28 cellular contexts compared by ENCODE assay signal in the genomic region with DNA sequence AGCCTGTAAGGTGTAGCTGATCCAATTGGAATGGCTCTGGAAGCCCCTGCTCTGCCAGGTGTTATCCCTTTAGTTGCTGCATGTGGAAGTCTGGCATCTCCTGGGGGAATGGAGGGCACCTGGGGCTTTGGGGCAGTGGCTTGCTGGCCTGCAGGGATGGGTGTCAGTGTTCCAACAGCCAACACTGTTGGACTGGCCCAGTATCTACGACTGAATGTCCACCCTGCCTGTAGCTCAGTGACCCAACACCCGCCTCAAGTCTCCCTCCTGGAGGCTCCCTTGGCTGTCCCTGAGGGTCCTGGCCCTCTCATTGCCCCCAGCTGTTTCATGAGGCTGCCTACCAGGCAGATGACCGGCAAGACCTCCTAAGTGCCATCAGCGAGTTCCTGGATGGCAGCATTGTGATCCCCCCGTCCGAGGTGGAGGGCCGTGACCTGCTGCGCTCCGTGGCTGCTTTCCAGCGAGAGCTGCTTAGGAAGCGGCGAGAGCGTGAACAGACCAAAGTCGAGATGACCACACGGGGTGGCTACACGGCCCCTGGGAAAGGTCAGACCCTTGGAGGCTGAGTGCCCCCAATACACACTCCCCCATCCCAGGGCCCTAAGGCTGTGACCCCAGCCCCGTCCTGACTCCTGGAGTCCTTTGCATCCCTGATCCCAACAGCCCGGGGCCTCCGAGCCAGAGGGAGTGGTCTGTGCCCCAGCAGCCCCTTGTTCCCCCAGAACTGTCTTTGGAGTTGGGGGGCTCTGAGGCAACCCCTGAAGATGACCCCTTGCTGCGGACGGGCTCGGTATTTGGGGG. TPM values are rescaled to one million over a fixed set of nuclear protein-coding genes. Genes with fewer than 3 reads are reported as not detected.
DNase-seq lines count a peak whose midpoint lies in the region; ATAC-seq and TF ChIP-seq lines count a peak whose summit lies in the region.
"Had no signal": no experiment of that assay in that cellular context is flagged by ENCODE, and none has a peak within 500 bp of the region (broad histone marks: within the 10 kb centered on the region; RNA-seq: fewer than 3 reads in every experiment).

No MANE protein-coding gene starts in this region.

- H4K8ac ChIP-seq in IMR-90 (ENCODE audit: low read depth in 2 of 2, low read length in 2 of 2), result no peak overlapping the region

- WGBS in IMR-90 (ENCODE audit: extremely low coverage in 2 of 2, insufficient read length in 1 of 2), 2 experiments, result 71% methylated on average over 5 of the region's 22 CpGs; no CpG with 5 or more reads in 1 of the 2 experiments
- 70% methylated on average over 22 of the region's 22 CpGs for WGBS in right cardiac atrium
- 68 to 84% (median 82%) methylated on average over 4 to 22 of the region's 22 CpGs for WGBS in spleen, 5 donors

- H3K4me1 ChIP-seq in IMR-90 (ENCODE audit: control insufficient read depth, insufficient read depth, low read length) (no peaks in the 10 kb centered on the region; the same call in 1 of the 2 replicates), right cardiac atrium (ENCODE audit: control insufficient read depth, insufficient read depth, low read length) (no peaks in the 10 kb centered on the region), spleen (peaks cover 0 to 8% (median 0%) of the 10 kb centered on the region in 6 donors)

- H2AFZ ChIP-seq in IMR-90 (replicated peaks; ENCODE audit: low read length, poor library complexity), result peak overlapping the region; percentile 35
- H2AFZ ChIP-seq: parathyroid adenoma, PC-9 had no signal

- H3K27me3 ChIP-seq in IMR-90 (ENCODE audit: control insufficient read depth, insufficient read depth, low read length), result no peaks in the 10 kb centered on the region
- H3K27me3 ChIP-seq in right cardiac atrium (ENCODE audit: control insufficient read depth, insufficient read depth), result no peaks in the 10 kb centered on the region
- H3K27me3 ChIP-seq in spleen (replicated peaks in 1 of 7), result peaks cover 0 to 75% (median 6%) of the 10 kb centered on the region in 7 donors
- H3K27me3 ChIP-seq: BLaER1 treated with 17β-estradiol and CSF1 and Interleukin-3, amounts not matched to agents 10 nM and 100 nM; dorsolateral prefrontal cortex had no signal

- H3K4me2 ChIP-seq in IMR-90 (ENCODE audit: low read depth, low read length), result no peak overlapping the region
- H3K4me2 ChIP-seq: BLaER1 treated with 17β-estradiol and CSF1 and Interleukin-3, amounts not matched to agents 10 nM and 100 nM; PC-9 had no signal

- no peak overlapping the region for H3K23ac ChIP-seq in IMR-90 (ENCODE audit: low read depth, low read length)

- H3K9me3 ChIP-seq in IMR-90 (ENCODE audit: control insufficient read depth, insufficient read depth, low read length) (no peaks in the 10 kb centered on the region), right cardiac atrium (ENCODE audit: control insufficient read depth, low read length) (no peaks in the 10 kb centered on the region), spleen (no peaks in the 10 kb centered on the region)
- H3K9me3 ChIP-seq: BLaER1 treated with 17β-estradiol and CSF1 and Interleukin-3, amounts not matched to agents 10 nM and 100 nM had no signal

- H2BK5ac ChIP-seq in IMR-90 (ENCODE audit: low read depth, low read length, poor library complexity, severe bottlenecking), result no peak overlapping the region

- H2BK20ac ChIP-seq in IMR-90 (ENCODE audit: low read depth, low read length), result no peak overlapping the region

- DNase-seq in GM13977 (ENCODE audit: low spot score) (peak; percentile 23), IMR-90 (no peak), right cardiac atrium (no peak), spleen (peak; percentile 52), HK-2 (ENCODE audit: unreplicated experiment) (no peak)
- DNase-seq: activated CD4-positive, alpha-beta T cell treated with anti-CD3 and anti-CD28 coated beads, Interleukin-2, amount 50 U/mL, for 48 hours; activated CD8-positive, alpha-beta memory T cell treated with anti-CD3 and anti-CD28 coated beads, Interleukin-2, amount 50 U/mL, for 4 hours; activated naive CD4-positive, alpha-beta T cell treated with anti-CD3 and anti-CD28 coated beads, Interleukin-2, amount 10 ng/mL, durations not matched to agents 7 days and 5 days; amniotic stem cell; cerebellar nuclear complex; DMS53; immature natural killer cell; Karpas-422; mesenchymal stem cell; NCI-H1417; NCI-H2081; NCI-H2227 treated with DMSO at 0.1 percent for 48 hours; PC-9; stimulated activated CD4-positive, alpha-beta T cell treated with anti-CD3 and anti-CD28 coated beads, Interleukin-4, amount 100 ng/mL, for 24 hours; trophoblast cell had no signal

- H4K5ac ChIP-seq in IMR-90 (ENCODE audit: low read depth, low read length), result no peak overlapping the region

- no peak overlapping the region for H3K14ac ChIP-seq in IMR-90 (replicated peaks; ENCODE audit: low read depth, low read length)

- no peak overlapping the region for H3K18ac ChIP-seq in IMR-90 (ENCODE audit: low read depth, low read length)

- H3K36me3 ChIP-seq in IMR-90 (ENCODE audit: control insufficient read depth, insufficient read depth, low read length) (peaks cover 5% of the 10 kb centered on the region; the same call in 1 of the 2 replicates), spleen (no peaks in the 10 kb centered on the region)
- H3K36me3 ChIP-seq: BLaER1 treated with 17β-estradiol and CSF1 and Interleukin-3, amounts not matched to agents 10 nM and 100 nM had no signal

- H2AK5ac ChIP-seq in IMR-90 (ENCODE audit: low read depth, low read length), result no peak overlapping the region

- CTCF ChIA-PET in IMR-90 (lab: Yijun Ruan, JAX), result no interaction called here

- TF ChIP-seq CTCF in GM13977 (IDR thresholded peaks at IDR 0.05; ENCODE audit: extremely low read depth, insufficient read depth, missing control alignments) (no peak), IMR-90 (conservative IDR thresholded peaks at IDR 0.05; ENCODE audit: low read depth, low read length) (no peak), spleen (IDR thresholded peaks at IDR 0.05 in 8 of 11, conservative IDR thresholded peaks at IDR 0.05 in 3 of 11) (no peak)

- in situ Hi-C loops in GM13977 (cut with MboI; ENCODE audit: low pct_unique_long_range_greater_than_20kb, low sequenced_read_pairs, unreplicated experiment) (no loop called here), IMR-90 (cut with MboI; ENCODE audit: low sequenced_read_pairs) (no loop called here)

- POLR2A ChIA-PET in IMR-90 (lab: Charles Lee; ENCODE audit: unreplicated experiment), result no interaction called here

- H3K79me1 ChIP-seq in IMR-90 (ENCODE audit: low read depth in 1 of 2, low read length in 2 of 2), result no peaks in the 10 kb centered on the region

- dilution Hi-C loops in IMR-90 (cut with HindIII; ENCODE audit: low sequenced_read_pairs, unreplicated experiment), result no loop called here

- no peak overlapping the region for H3K56ac ChIP-seq in IMR-90 (ENCODE audit: extremely low read depth, insufficient read depth, low read length)

- no peak overlapping the region for H4K91ac ChIP-seq in IMR-90 (ENCODE audit: insufficient read depth, low read depth, low read length)

- TF ChIP-seq RAD21 in IMR-90 (IDR thresholded peaks at IDR 0.05; ENCODE audit: low read length), result no peak

- H2BK120ac ChIP-seq in IMR-90 (ENCODE audit: low read depth, low read length), result no peak overlapping the region

- H3K27ac ChIP-seq in IMR-90 (ENCODE audit: insufficient read depth, low read length), result no peak overlapping the region
- peak overlapping the region; percentile 1 for H3K27ac ChIP-seq in right cardiac atrium (ENCODE audit: low read length)
- H3K27ac ChIP-seq in spleen, result no peak overlapping the region
- H3K27ac ChIP-seq: BLaER1 treated with 17β-estradiol and CSF1 and Interleukin-3, amounts not matched to agents 10 nM and 100 nM; dorsolateral prefrontal cortex; parathyroid adenoma; PC-9 had no signal

- H4K20me1 ChIP-seq in IMR-90 (ENCODE audit: insufficient read depth, low read length), result no peaks in the 10 kb centered on the region; the same call in 1 of the 2 replicates

- H3K9ac ChIP-seq in IMR-90 (ENCODE audit: low read depth, low read length), result no peak overlapping the region
- H3K9ac ChIP-seq: BLaER1 treated with 17β-estradiol and CSF1 and Interleukin-3, amounts not matched to agents 10 nM and 100 nM; parathyroid adenoma had no signal

- TF ChIP-seq POLR2A in IMR-90 (IDR thresholded peaks at IDR 0.05; ENCODE audit: low read depth, low read length) (no peak), spleen (IDR thresholded peaks at IDR 0.05) (no peak)

- intact Hi-C loops in IMR-90 (cut with micrococcal nuclease), result no loop called here
- intact Hi-C loops in right cardiac atrium (cut with DNase I), result no loop called here
- intact Hi-C loops in spleen (cut with DNase I; ENCODE audit: low total_unique reads), result no loop called here

- no peak overlapping the region for H3K4ac ChIP-seq in IMR-90 (ENCODE audit: low read depth, low read length)

- H3K4me3 ChIP-seq in IMR-90 (ENCODE audit: insufficient read depth, low read depth, low read length) (no peak overlapping the region), right cardiac atrium (ENCODE audit: low read length) (no peak overlapping the region), spleen (no peak overlapping the region)
- H3K4me3 ChIP-seq: BLaER1 treated with 17β-estradiol and CSF1 and Interleukin-3, amounts not matched to agents 10 nM and 100 nM; dorsolateral prefrontal cortex; PC-9 had no signal

- H2BK15ac ChIP-seq in IMR-90 (ENCODE audit: low read depth, low read length), result no peak overlapping the region

- BruUV-seq in IMR-90 (replicated peaks; lab: Mats Ljungman, UMichigan), result no TSS peak

- no peak overlapping the region for H2AK9ac ChIP-seq in IMR-90 (replicated peaks; ENCODE audit: low read depth, low read length, poor library complexity)

- no peaks in the 10 kb centered on the region for H3K9me1 ChIP-seq in IMR-90 (ENCODE audit: insufficient read depth, low read length)

- ATAC-seq in IMR-90 (ENCODE audit: low read depth) (no peak), right cardiac atrium (no peak), GM21360 (IDR thresholded peaks at IDR 0.05; ENCODE audit: unreplicated experiment) (no peak), GM21737 (IDR thresholded peaks at IDR 0.05; ENCODE audit: unreplicated experiment) (no peak)
- ATAC-seq: activated CD4-positive, CD25-positive, alpha-beta regulatory T cell treated with anti-CD3 and anti-CD28 coated beads, Interleukin-2, amount 50 U/mL, for 24 hours; activated T-helper 17 cell treated with anti-CD3 and anti-CD28 coated beads, Interleukin-2, amount 50 U/mL, for 72 hours had no signal

RNA-seq across cellular contexts. Expression of a gene that starts 7.7 kb away (rescaled TPM):
- total RNA-seq in IMR-90 (2012; rRNA removed) (0.90 and 1.1 TPM in 2 replicates), right cardiac atrium (100 to 1,000 TPM; 322 to 445 (median 392) TPM), spleen (1 to 10 TPM; 1.6 to 9.2 (median 3.9) TPM)
- polyA plus RNA-seq in IMR-90 (2012; rRNA removed) (6.1 and 6.9 TPM in 2 replicates), right cardiac atrium (288 TPM), spleen (1 to 10 TPM in 1 of 3 donors, under 1 TPM in 2; 0.71 to 1.3 (median 0.74) TPM)
- polyA plus RNA-seq in IMR-90 (2012; cell fraction: cytosol; rRNA removed), result 3.8 and 5.4 TPM in 2 replicates
- 24.0 and 53.1 TPM in 2 replicates for polyA plus RNA-seq in IMR-90 (2012; cell fraction: nucleus; rRNA removed; ENCODE audit: low replicate concordance)
- total RNA-seq: activated T-helper 17 cell treated with anti-CD3 and anti-CD28 coated beads, Interleukin-2, amount 50 U/mL, for 72 hours; T-helper 2 cell treated with Interferon-gamma antibody and Interleukin-4, amounts not matched to agents 100 ng/mL and 5 ng/mL, for 36 hours had no signal

RNA-seq across cellular contexts. Expression of a gene that starts 37.5 kb away (rescaled TPM):
- total RNA-seq in IMR-90 (2012; rRNA removed) (6.7 and 19.7 TPM in 2 replicates), right cardiac atrium (10 to 100 TPM; 12.1 to 19.0 (median 15.1) TPM), spleen (10 to 100 TPM; 25.8 to 57.0 (median 35.9) TPM)
- polyA plus RNA-seq in IMR-90 (2012; rRNA removed) (14.5 and 22.4 TPM in 2 replicates), right cardiac atrium (13.4 TPM), spleen (10 to 100 TPM; 15.8 to 40.8 (median 40.3) TPM)
- 6.4 and 7.1 TPM in 2 replicates for polyA plus RNA-seq in IMR-90 (2012; cell fraction: cytosol; rRNA removed)
- polyA plus RNA-seq in IMR-90 (2012; cell fraction: nucleus; rRNA removed; ENCODE audit: low replicate concordance), result 83.5 and 203 TPM in 2 replicates

Comparison
In these comparisons a context has a peak if more than half of its experiments do, and no peak if none do; other contexts are left out.
1. DNase-seq: peak in GM13977 (single experiment) and spleen (single experiment); none in IMR-90 (single experiment), right cardiac atrium (0 of 3) and HK-2 (single experiment).
2. RNA of a gene that starts 7.7 kb away (total RNA-seq): 322 to 445 TPM in right cardiac atrium; 1.6 to 9.2 TPM in spleen and 0.90 to 1.1 TPM in IMR-90; every median in the first group is over 10 times any median in the second.